ENCODE assay signal across 27 cellular contexts in the genomic region with DNA sequence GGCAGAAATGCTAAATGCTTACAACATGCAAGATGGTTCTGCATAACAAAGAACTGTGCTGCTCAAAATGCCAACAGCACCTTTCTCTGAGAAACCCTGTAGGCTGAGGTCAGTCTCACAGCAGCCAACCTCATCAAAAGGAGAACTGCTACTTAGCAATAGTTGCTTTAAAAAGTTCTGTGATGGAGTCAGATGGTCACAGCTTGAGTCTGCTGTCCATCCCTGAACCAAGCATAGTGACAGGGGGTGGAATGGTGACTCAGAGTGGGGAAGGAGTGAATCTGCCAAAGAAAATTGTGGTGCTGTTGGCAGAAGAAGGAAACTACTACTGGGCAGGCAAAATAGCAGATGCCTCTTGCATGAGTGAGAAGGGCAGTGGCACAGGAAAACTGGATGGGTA.
DNase-seq lines count a peak whose midpoint lies in the region; ATAC-seq, FAIRE-seq and TF ChIP-seq lines count a peak whose summit lies in the region.
"Had no signal": no experiment of that assay in that cellular context is flagged by ENCODE, and none has a peak within 500 bp of the region (broad histone marks: within the 10 kb centered on the region; RNA-seq: fewer than 3 reads in every experiment).

No MANE protein-coding gene starts in this region.

- no peak overlapping the region for H3K23ac ChIP-seq in H1 (ENCODE audit: insufficient read length)

- no peak overlapping the region; a peak in 1 of 4 replicates for H3K4me2 ChIP-seq in H1 (ENCODE audit: insufficient read depth in 1 of 2, low read depth in 2 of 2, low read length in 2 of 2)
- H3K4me2 ChIP-seq: PC-9 had no signal

- in situ Hi-C loops in transverse colon (cut with MboI; ENCODE audit: low pct_ligation_motif_present in 1 of 4, low pct_unique_long_range_greater_than_20kb in 1 of 4, low sequenced_read_pairs in 3 of 4): no loop called here

- H3K9me3 ChIP-seq in BE2C: no peaks in the 10 kb centered on the region
- H3K9me3 ChIP-seq in H1 (ENCODE audit: insufficient read depth in 2 of 2, low read depth in 1 of 2, low read length in 1 of 2): peaks cover 0 to 7% of the 10 kb centered on the region in 2 experiments; a peak in 1 of 4 replicates
- H3K9me3 ChIP-seq in heart left ventricle: peaks cover 0 to 2% (median 0%) of the 10 kb centered on the region in 12 donors
- no peaks in the 10 kb centered on the region for H3K9me3 ChIP-seq in transverse colon

- H2AFZ ChIP-seq in H1 (ENCODE audit: low read length): no peak overlapping the region
- H2AFZ ChIP-seq: PC-9 had no signal

- peak; percentile 50 for FAIRE-seq in H1 (lab: Jason Lieb, UNC)
- FAIRE-seq: endothelial cell of umbilical vein had no signal

- no peak for TF ChIP-seq CTCF in BE2C (IDR thresholded peaks at IDR 0.05; ENCODE audit: low read depth, low read length)
- TF ChIP-seq CTCF in H1 (IDR thresholded peaks at IDR 0.05; ENCODE audit: control extremely low read depth in 1 of 3, insufficient read depth in 1 of 3, low read depth in 1 of 3, low read length in 3 of 3): no peak
- no peak for TF ChIP-seq CTCF in heart left ventricle (IDR thresholded peaks at IDR 0.05)
- no peak for TF ChIP-seq CTCF in transverse colon (IDR thresholded peaks at IDR 0.05)

- H3K4ac ChIP-seq in H1 (replicated peaks; ENCODE audit: insufficient read length, low read depth, low read length): no peak overlapping the region

- no peak overlapping the region for H4K5ac ChIP-seq in H1 (ENCODE audit: insufficient read length, low read depth, low read length)

- H2BK5ac ChIP-seq in H1 (ENCODE audit: low read depth, low read length): no peak overlapping the region

- H3K36me3 ChIP-seq in BE2C (no peaks in the 10 kb centered on the region), H7 (replicated peaks; ENCODE audit: control insufficient read depth, insufficient read depth, low read length) (no peaks in the 10 kb centered on the region), H1 (ENCODE audit: control insufficient read depth in 2 of 4, insufficient read depth in 4 of 4, low read length in 3 of 4) (no peaks in the 10 kb centered on the region), heart left ventricle (no peaks in the 10 kb centered on the region), transverse colon (no peaks in the 10 kb centered on the region)

- H3K18ac ChIP-seq in H1 (ENCODE audit: extremely low read depth, low read length): no peak overlapping the region; the same call in 1 of the 2 replicates

- DNase-seq in BE2C: peak; percentile 14
- peak; percentile 10 for DNase-seq in H7
- no peak for DNase-seq in H1 (ENCODE audit: low read depth in 1 of 2, low spot score in 2 of 2)
- no peak for DNase-seq in heart left ventricle
- no peak for DNase-seq in islet precursor cell
- no peak for DNase-seq in transverse colon
- DNase-seq in retina: no peak
- DNase-seq: activated CD4-positive, alpha-beta T cell treated with anti-CD3 and anti-CD28 coated beads for 1 hour; activated CD8-positive, alpha-beta T cell treated with anti-CD3 and anti-CD28 coated beads for 36 hours; activated effector memory CD4-positive, alpha-beta T cell treated with Interleukin-2 at 50 U/mL for 16 hours; activated naive CD8-positive, alpha-beta T cell treated with anti-CD3 and anti-CD28 coated beads for 36 hours; CD4-positive, alpha-beta T cell; glutamatergic neuron; IMR-90; mammary epithelial cell; NCI-H1092; NCI-H2029; NCI-H345; PC-9; SHP77 treated with DMSO at 0.1 percent for 48 hours; stimulated activated CD8-positive, alpha-beta memory T cell treated with anti-CD3 and anti-CD28 coated beads, Interleukin-4, amount 100 ng/mL, for 48 hours; trophoblast cell had no signal

- POLR2A ChIA-PET in H1 (lab: Charles Lee; ENCODE audit: partially characterized antibody): no interaction called here

- H2BK12ac ChIP-seq in H1 (ENCODE audit: low read depth, low read length): no peak overlapping the region

- H3K14ac ChIP-seq in H1 (ENCODE audit: insufficient read length): no peak overlapping the region

- H3K4me1 ChIP-seq in BE2C: peaks cover 9% of the 10 kb centered on the region
- H3K4me1 ChIP-seq in H1 (replicated peaks in 1 of 4; ENCODE audit: control insufficient read depth in 3 of 4, insufficient read depth in 4 of 4, low read length in 3 of 4): peaks cover 0 to 5% (median under 1%) of the 10 kb centered on the region in 4 experiments; a peak in 2 of 7 replicates
- H3K4me1 ChIP-seq in heart left ventricle: peaks cover 0 to 9% (median 0%) of the 10 kb centered on the region in 12 donors
- H3K4me1 ChIP-seq in transverse colon: no peaks in the 10 kb centered on the region

- no peaks in the 10 kb centered on the region for H3K23me2 ChIP-seq in H1 (ENCODE audit: low read depth, low read length)

- TF ChIP-seq EP300 in H1 (IDR thresholded peaks at IDR 0.05; ENCODE audit: borderline replicate concordance in 1 of 2, low read depth in 2 of 2, low read length in 2 of 2): no peak
- TF ChIP-seq EP300 in transverse colon (IDR thresholded peaks at IDR 0.05; ENCODE audit: low read depth): no peak

- TF ChIP-seq RAD21 in H1 (IDR thresholded peaks at IDR 0.05 in 1 of 2, conservative IDR thresholded peaks at IDR 0.05 in 1 of 2; ENCODE audit: low read depth in 2 of 2, low read length in 2 of 2): no peak

- no peak overlapping the region for H2AK5ac ChIP-seq in H1 (ENCODE audit: low read depth, low read length)

- no peaks in the 10 kb centered on the region for H4K20me1 ChIP-seq in H1 (replicated peaks in 1 of 2; ENCODE audit: control insufficient read depth in 1 of 2, insufficient read depth in 2 of 2, low read length in 2 of 2)

- H2BK20ac ChIP-seq in H1 (ENCODE audit: low read length): no peak overlapping the region; the same call in 1 of the 2 replicates

- ATAC-seq in HG03442 (IDR thresholded peaks at IDR 0.05; ENCODE audit: unreplicated experiment) (peak; percentile 38), heart left ventricle (no peak)
- ATAC-seq: activated CD8-positive, alpha-beta T cell treated with anti-CD3 and anti-CD28 coated beads for 36 hours; HCT116 had no signal

- H3K56ac ChIP-seq in H1 (replicated peaks; ENCODE audit: insufficient read length, low read depth, low read length): no peak overlapping the region

- CTCF ChIA-PET in H1 (lab: Charles Lee; ENCODE audit: partially characterized antibody): no interaction called here

- TF ChIP-seq POLR2A in H1 (IDR thresholded peaks at IDR 0.05; ENCODE audit: control extremely low read depth in 1 of 2, low read depth in 2 of 2, low read length in 2 of 2): no peak
- no peak for TF ChIP-seq POLR2A in heart left ventricle (IDR thresholded peaks at IDR 0.05)
- no peak for TF ChIP-seq POLR2A in transverse colon (IDR thresholded peaks at IDR 0.05)

- H3K4me3 ChIP-seq in BE2C (ENCODE audit: low read depth, low read length) (no peak overlapping the region), H7 (ENCODE audit: insufficient read depth, low read depth, low read length) (no peak overlapping the region), H1 (ENCODE audit: extremely low read depth in 1 of 4, insufficient read depth in 2 of 4, low read depth in 3 of 4, low read length in 4 of 4) (no peak overlapping the region), heart left ventricle (no peak overlapping the region), transverse colon (no peak overlapping the region)
- H3K4me3 ChIP-seq: dorsolateral prefrontal cortex, PC-9 had no signal

- no peak overlapping the region for H2BK15ac ChIP-seq in H1 (ENCODE audit: low read length)

- no peak overlapping the region for H4K8ac ChIP-seq in H1 (ENCODE audit: extremely low read depth, insufficient read depth, low read length)

- no peak overlapping the region; a peak in 1 of 7 replicates for H3K9ac ChIP-seq in H1 (replicated peaks in 1 of 4; ENCODE audit: extremely low read depth in 1 of 4, low read depth in 3 of 4, low read length in 3 of 4)

- intact Hi-C loops in heart left ventricle (cut with DNase I) (no loop called here), transverse colon (cut with DNase I; ENCODE audit: low total_unique reads) (no loop called here)

- H3K27ac ChIP-seq in H1 (ENCODE audit: low read depth, low read length) (no peak overlapping the region), heart left ventricle (no peak overlapping the region), transverse colon (no peak overlapping the region)
- H3K27ac ChIP-seq: 22Rv1, dorsolateral prefrontal cortex, PC-9 had no signal

- no peaks in the 10 kb centered on the region for H3K79me1 ChIP-seq in H1 (ENCODE audit: low read depth, low read length)

- H3K27me3 ChIP-seq in BE2C (no peaks in the 10 kb centered on the region), H7 (ENCODE audit: control insufficient read depth, insufficient read depth, low read length) (no peaks in the 10 kb centered on the region), H1 (replicated peaks in 1 of 4; ENCODE audit: control insufficient read depth in 3 of 4, extremely low read depth in 1 of 4, insufficient read depth in 3 of 4, low read length in 3 of 4) (no peaks in the 10 kb centered on the region), heart left ventricle (no peaks in the 10 kb centered on the region), transverse colon (no peaks in the 10 kb centered on the region)
- H3K27me3 ChIP-seq: dorsolateral prefrontal cortex had no signal

- H2BK120ac ChIP-seq in H1 (replicated peaks; ENCODE audit: low read depth, low read length): no peak overlapping the region

- no peaks in the 10 kb centered on the region for H3K79me2 ChIP-seq in H1 (ENCODE audit: control insufficient read depth in 1 of 2, insufficient read depth in 2 of 2, low read length in 2 of 2)

- no peak overlapping the region for H4K91ac ChIP-seq in H1 (replicated peaks; ENCODE audit: insufficient read length, low read length)

TF ChIP-seq in H1, 55 proteins besides CTCF, POLR2A, EP300 and RAD21 (continues in another document):
- TF ChIP-seq SP4 (IDR thresholded peaks at IDR 0.05; ENCODE audit: low read length) (no peak), RBBP5 (IDR thresholded peaks at IDR 0.05; ENCODE audit: borderline replicate concordance, low read depth, low read length) (no peak)
- TF ChIP-seq, protein P1, sequence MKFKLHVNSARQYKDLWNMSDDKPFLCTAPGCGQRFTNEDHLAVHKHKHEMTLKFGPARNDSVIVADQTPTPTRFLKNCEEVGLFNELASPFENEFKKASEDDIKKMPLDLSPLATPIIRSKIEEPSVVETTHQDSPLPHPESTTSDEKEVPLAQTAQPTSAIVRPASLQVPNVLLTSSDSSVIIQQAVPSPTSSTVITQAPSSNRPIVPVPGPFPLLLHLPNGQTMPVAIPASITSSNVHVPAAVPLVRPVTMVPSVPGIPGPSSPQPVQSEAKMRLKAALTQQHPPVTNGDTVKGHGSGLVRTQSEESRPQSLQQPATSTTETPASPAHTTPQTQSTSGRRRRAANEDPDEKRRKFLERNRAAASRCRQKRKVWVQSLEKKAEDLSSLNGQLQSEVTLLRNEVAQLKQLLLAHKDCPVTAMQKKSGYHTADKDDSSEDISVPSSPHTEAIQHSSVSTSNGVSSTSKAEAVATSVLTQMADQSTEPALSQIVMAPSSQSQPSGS (IDR thresholded peaks at IDR 0.05; ENCODE audit: low read length): no peak
- TF ChIP-seq, protein P2, sequence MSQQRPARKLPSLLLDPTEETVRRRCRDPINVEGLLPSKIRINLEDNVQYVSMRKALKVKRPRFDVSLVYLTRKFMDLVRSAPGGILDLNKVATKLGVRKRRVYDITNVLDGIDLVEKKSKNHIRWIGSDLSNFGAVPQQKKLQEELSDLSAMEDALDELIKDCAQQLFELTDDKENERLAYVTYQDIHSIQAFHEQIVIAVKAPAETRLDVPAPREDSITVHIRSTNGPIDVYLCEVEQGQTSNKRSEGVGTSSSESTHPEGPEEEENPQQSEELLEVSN (IDR thresholded peaks at IDR 0.05): no peak

Comparison
In these comparisons a context has a peak if more than half of its experiments do, and no peak if none do; other contexts are left out.
1. DNase-seq: peak in BE2C (single experiment) and H7 (single experiment); none in H1 (0 of 2), heart left ventricle (0 of 5), islet precursor cell (single experiment), transverse colon (single experiment) and retina (single experiment).